Comparison of ENCODE assay signal across 5 cellular contexts in the genomic region with DNA sequence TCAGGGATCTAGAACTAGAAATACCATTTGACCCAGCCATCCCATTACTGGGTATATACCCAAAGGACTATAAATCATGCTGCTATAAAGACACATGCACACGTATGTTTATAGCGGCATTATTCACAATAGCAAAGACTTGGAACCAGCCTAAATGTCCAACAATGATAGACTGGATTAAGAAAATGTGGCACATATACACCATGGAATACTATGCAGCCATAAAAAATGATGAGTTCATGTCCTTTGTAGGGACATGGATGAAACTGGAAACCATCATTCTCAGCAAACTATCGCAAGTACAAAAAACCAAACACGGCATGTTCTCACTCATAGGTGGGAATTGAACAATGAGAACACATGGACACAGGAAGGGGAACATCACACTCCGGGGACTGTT. TPM values are rescaled to one million over a fixed set of nuclear protein-coding genes. Genes with fewer than 3 reads are reported as not detected.
"Had no signal": no experiment of that assay in that cellular context is flagged by ENCODE, and none has a peak within 500 bp of the region (broad histone marks: within the 10 kb centered on the region; RNA-seq: fewer than 3 reads in every experiment).

No MANE protein-coding gene starts in this region.

RNA-seq across cellular contexts. Expression of gene ASGR2, which starts 12.9 kb away (rescaled TPM):
- total RNA-seq: HT-29, HT1080, IMR-90 had no signal
- polyA plus RNA-seq: IMR-90 had no signal

RNA-seq across cellular contexts. Expression of gene CLEC10A, which starts 47.5 kb away (rescaled TPM):
- total RNA-seq: HepG2, HT-29, HT1080, IMR-90 had no signal
- polyA plus RNA-seq: IgD-negative memory B cell, IMR-90 had no signal

RNA-seq across cellular contexts. Expression of gene ASGR1, which starts 51.7 kb away (rescaled TPM):
- total RNA-seq: HT-29 had no signal
